17 cellular contexts compared by ENCODE assay signal in genomic region chr1:198267921-198268320, GRCh38.
DNase-seq lines count a peak whose midpoint lies in the region; ATAC-seq and TF ChIP-seq lines count a peak whose summit lies in the region.
"Had no signal": no experiment of that assay in that cellular context is flagged by ENCODE, and none has a peak within 500 bp of the region (broad histone marks: within the 10 kb centered on the region; RNA-seq: fewer than 3 reads in every experiment).

No MANE protein-coding gene starts in this region.

- no peak overlapping the region for H3K27ac ChIP-seq in colonic mucosa
- H3K27ac ChIP-seq: parathyroid adenoma had no signal

- no peak for TF ChIP-seq CTCF in fibroblast of villous mesenchyme (IDR thresholded peaks at IDR 0.05; ENCODE audit: insufficient read depth, low read depth, low read length)
- TF ChIP-seq CTCF in colonic mucosa (IDR thresholded peaks at IDR 0.05) = no peak

- H3K27me3 ChIP-seq in adipocyte (replicated peaks; ENCODE audit: control insufficient read depth, insufficient read depth, low read length) = no peaks in the 10 kb centered on the region
- H3K27me3 ChIP-seq in skeletal muscle satellite cell (ENCODE audit: control insufficient read depth, insufficient read depth, low read length) = no peaks in the 10 kb centered on the region
- H3K27me3 ChIP-seq in colonic mucosa = no peaks in the 10 kb centered on the region
- H3K27me3 ChIP-seq: testis had no signal

- H3K4me3 Mint-ChIP-seq in stimulated activated naive CD8-positive, alpha-beta T cell treated with anti-CD3 and anti-CD28 coated beads, Interleukin-15, amount 100 ng/mL, for 72 hours = no peak overlapping the region
- H3K4me3 Mint-ChIP-seq: activated naive CD8-positive, alpha-beta T cell; CD14-positive monocyte; T-cell had no signal

- no peaks in the 10 kb centered on the region for H3K36me3 ChIP-seq in adipocyte (ENCODE audit: control insufficient read depth, insufficient read depth, low read length, severe bottlenecking)
- H3K36me3 ChIP-seq in skeletal muscle satellite cell (ENCODE audit: insufficient read depth, low read length) = peaks cover 5% of the 10 kb centered on the region
- no peaks in the 10 kb centered on the region for H3K36me3 ChIP-seq in colonic mucosa

- peak overlapping the region; percentile 45 for H3K4me2 ChIP-seq in skeletal muscle satellite cell (ENCODE audit: low read length)

- H3K27me3 Mint-ChIP-seq in stimulated activated naive CD8-positive, alpha-beta T cell treated with anti-CD3 and anti-CD28 coated beads, Interleukin-15, amount 100 ng/mL, for 72 hours = no peaks in the 10 kb centered on the region
- H3K27me3 Mint-ChIP-seq: activated naive CD8-positive, alpha-beta T cell; T-cell had no signal

- H3K4me1 ChIP-seq in adipocyte (ENCODE audit: control insufficient read depth, insufficient read depth, low read length) = peaks cover 18% of the 10 kb centered on the region
- H3K4me1 ChIP-seq in skeletal muscle satellite cell (ENCODE audit: control insufficient read depth, insufficient read depth, low read length) = peaks cover 44% of the 10 kb centered on the region
- H3K4me1 ChIP-seq in colonic mucosa = no peaks in the 10 kb centered on the region
- H3K4me1 ChIP-seq: parathyroid adenoma had no signal

- H3K9ac ChIP-seq in adipocyte (ENCODE audit: low read length) (no peak overlapping the region), skeletal muscle satellite cell (ENCODE audit: low read depth, low read length) (peak overlapping the region; percentile 23), colonic mucosa (ENCODE audit: low read depth in 2 of 2, low read length in 2 of 2) (no peak overlapping the region)
- H3K9ac ChIP-seq: parathyroid adenoma had no signal

- peak; percentile 62 for DNase-seq in HS-5 (ENCODE audit: low read depth)
- DNase-seq in adipocyte (ENCODE audit: low read depth) = peak; percentile 53
- peak; percentile 51 for DNase-seq in fibroblast of villous mesenchyme (ENCODE audit: low read depth)
- DNase-seq in colonic mucosa = no peak
- no peak for DNase-seq in stimulated activated naive CD8-positive, alpha-beta T cell treated with anti-CD3 and anti-CD28 coated beads, Interleukin-15, amount 100 ng/mL, for 72 hours
- DNase-seq: activated CD4-positive, CD25-positive, alpha-beta regulatory T cell; NCI-H1694 treated with DMSO at 0.1 percent for 48 hours; NCI-H510A treated with DMSO at 0.1 percent for 48 hours; OCI-M1; T-cell; testis had no signal

- no peak for ATAC-seq in stimulated activated naive CD8-positive, alpha-beta T cell treated with anti-CD3 and anti-CD28 coated beads, Interleukin-15, amount 100 ng/mL, for 72 hours
- no peak for ATAC-seq in HG03097 (IDR thresholded peaks at IDR 0.05; ENCODE audit: low FRiP score, unreplicated experiment)
- ATAC-seq: T-cell had no signal

- H3K4me1 Mint-ChIP-seq in stimulated activated naive CD8-positive, alpha-beta T cell treated with anti-CD3 and anti-CD28 coated beads, Interleukin-15, amount 100 ng/mL, for 72 hours = peaks cover 7% of the 10 kb centered on the region
- H3K4me1 Mint-ChIP-seq: CD14-positive monocyte had no signal

- H3K9me3 ChIP-seq in adipocyte (ENCODE audit: control insufficient read depth, low read length) (no peaks in the 10 kb centered on the region), skeletal muscle satellite cell (replicated peaks; ENCODE audit: low read length) (no peaks in the 10 kb centered on the region), colonic mucosa (no peaks in the 10 kb centered on the region)
- H3K9me3 ChIP-seq: testis had no signal

- no peak overlapping the region for H3K27ac Mint-ChIP-seq in stimulated activated naive CD8-positive, alpha-beta T cell treated with anti-CD3 and anti-CD28 coated beads, Interleukin-15, amount 100 ng/mL, for 72 hours
- H3K27ac Mint-ChIP-seq: activated naive CD8-positive, alpha-beta T cell; CD14-positive monocyte; T-cell had no signal

- intact Hi-C loops in colonic mucosa (cut with DNase I) = no loop called here

- no peaks in the 10 kb centered on the region for H3K9me3 Mint-ChIP-seq in stimulated activated naive CD8-positive, alpha-beta T cell treated with anti-CD3 and anti-CD28 coated beads, Interleukin-15, amount 100 ng/mL, for 72 hours
- H3K9me3 Mint-ChIP-seq: CD14-positive monocyte, T-cell had no signal

- H3K4me3 ChIP-seq in adipocyte (ENCODE audit: low read length) = no peak overlapping the region
- no peak overlapping the region for H3K4me3 ChIP-seq in fibroblast of villous mesenchyme (ENCODE audit: low read depth, low read length)
- no peak overlapping the region for H3K4me3 ChIP-seq in skeletal muscle satellite cell (ENCODE audit: low read length)
- H3K4me3 ChIP-seq in colonic mucosa = no peak overlapping the region
- H3K4me3 ChIP-seq: coronary artery, testis had no signal

Comparison
In these comparisons a context has a peak if more than half of its experiments do, and no peak if none do; other contexts are left out.
1. DNase-seq: peak in HS-5 (single experiment), adipocyte (single experiment) and fibroblast of villous mesenchyme (single experiment); none in colonic mucosa (single experiment) and stimulated activated naive CD8-positive, alpha-beta T cell treated with anti-CD3 and anti-CD28 coated beads, Interleukin-15, amount 100 ng/mL, for 72 hours (0 of 2).